ENCODE assay signal across 8 cellular contexts in genomic region chr19:12783849-12784393, GRCh38. TPM values are rescaled to one million over a fixed set of nuclear protein-coding genes. Genes with fewer than 3 reads are reported as not detected.
DNase-seq lines count a peak whose midpoint lies in the region; ATAC-seq and TF ChIP-seq lines count a peak whose summit lies in the region.

No MANE protein-coding gene starts in this region.

- H4K20me1 ChIP-seq in IMR-90 (ENCODE audit: insufficient read depth, low read length) = peaks cover 3% of the 10 kb centered on the region; the same call in 1 of the 2 replicates

- peaks cover 0 to 38% of the 10 kb centered on the region in 2 experiments; a peak in 2 of 4 replicates for H3K79me1 ChIP-seq in IMR-90 (ENCODE audit: low read depth in 1 of 2, low read length in 2 of 2)

- H3K4me1 ChIP-seq in IMR-90 (ENCODE audit: control insufficient read depth, insufficient read depth, low read length) = peaks cover 49% of the 10 kb centered on the region

- peak overlapping the region; percentile 97 for H2AK9ac ChIP-seq in IMR-90 (replicated peaks; ENCODE audit: low read depth, low read length, poor library complexity)

- peak overlapping the region; percentile 88 for H2BK120ac ChIP-seq in IMR-90 (ENCODE audit: low read depth, low read length)

- BruUV-seq in IMR-90 (replicated peaks; lab: Mats Ljungman, UMichigan) = no TSS peak

- H3K56ac ChIP-seq in IMR-90 (ENCODE audit: extremely low read depth, insufficient read depth, low read length) = peak overlapping the region; percentile 56

- no peaks in the 10 kb centered on the region for H3K9me3 ChIP-seq in IMR-90 (ENCODE audit: control insufficient read depth, insufficient read depth, low read length)

- no peak for TF ChIP-seq POLR2A in IMR-90 (IDR thresholded peaks at IDR 0.05; ENCODE audit: low read depth, low read length)

- H3K4me3 Mint-ChIP-seq in activated naive CD8-positive, alpha-beta T cell treated with anti-CD3 and anti-CD28 coated beads, Interleukin-2, amount 10 ng/mL, durations not matched to agents 7 days and 5 days = no peak overlapping the region
- H3K4me3 Mint-ChIP-seq in stimulated activated naive CD8-positive, alpha-beta T cell treated with anti-CD3 and anti-CD28 coated beads, Interleukin-15, Interleukin-2, amounts not matched to agents 100 ng/mL and 50 ng/mL, for 24 hours = no peak overlapping the region

- no peak for DNase-seq in IMR-90
- no peak for DNase-seq in activated naive CD8-positive, alpha-beta T cell treated with anti-CD3 and anti-CD28 coated beads, Interleukin-2, amount 10 ng/mL, durations not matched to agents 7 days and 5 days
- DNase-seq in kidney glomerular epithelial cell (lab: John Stamatoyannopoulos, UW) = peak; percentile 37
- no peak for DNase-seq in NCI-H1417 (lab: John Stamatoyannopoulos, UW)
- no peak for DNase-seq in GOT3 (lab: John Stamatoyannopoulos, UW)
- DNase-seq in NCI-H2196 (lab: John Stamatoyannopoulos, UW; ENCODE audit: unreplicated experiment) = no peak

- no peaks in the 10 kb centered on the region for H3K27me3 Mint-ChIP-seq in activated naive CD8-positive, alpha-beta T cell treated with anti-CD3 and anti-CD28 coated beads, Interleukin-2, amount 10 ng/mL, durations not matched to agents 7 days and 5 days
- no peaks in the 10 kb centered on the region for H3K27me3 Mint-ChIP-seq in stimulated activated naive CD8-positive, alpha-beta T cell treated with anti-CD3 and anti-CD28 coated beads, Interleukin-15, Interleukin-2, amounts not matched to agents 100 ng/mL and 50 ng/mL, for 24 hours

- H2BK5ac ChIP-seq in IMR-90 (ENCODE audit: low read depth, low read length, poor library complexity, severe bottlenecking) = peak overlapping the region; percentile 95

- peak overlapping the region; percentile 97 for H2AK5ac ChIP-seq in IMR-90 (ENCODE audit: low read depth, low read length)

- H3K36me3 ChIP-seq in IMR-90 (ENCODE audit: control insufficient read depth, insufficient read depth, low read length) = no peaks in the 10 kb centered on the region

- peak overlapping the region; percentile 95 for H4K91ac ChIP-seq in IMR-90 (ENCODE audit: insufficient read depth, low read depth, low read length)

- ATAC-seq in IMR-90 (ENCODE audit: low read depth) = no peak
- ATAC-seq in activated naive CD8-positive, alpha-beta T cell treated with anti-CD3 and anti-CD28 coated beads, Interleukin-2, amount 10 ng/mL, durations not matched to agents 7 days and 5 days (ENCODE audit: low read depth) = no peak
- ATAC-seq in GM19395 (IDR thresholded peaks at IDR 0.05; ENCODE audit: unreplicated experiment) = no peak

- H3K14ac ChIP-seq in IMR-90 (replicated peaks; ENCODE audit: low read depth, low read length) = peak overlapping the region; percentile 75

- H3K4me2 ChIP-seq in IMR-90 (ENCODE audit: low read depth, low read length) = no peak overlapping the region

- intact Hi-C loops in IMR-90 (cut with micrococcal nuclease) = no loop called here

- H3K27ac ChIP-seq in IMR-90 (ENCODE audit: insufficient read depth, low read length) = peak overlapping the region; percentile 85

- peak overlapping the region; percentile 40; the same call in 1 of the 2 replicates for H3K9ac ChIP-seq in IMR-90 (ENCODE audit: low read depth, low read length)

- H4K5ac ChIP-seq in IMR-90 (ENCODE audit: low read depth, low read length) = peak overlapping the region; percentile 72

- peak overlapping the region; percentile 64 to 98 for H4K8ac ChIP-seq in IMR-90 (ENCODE audit: low read depth in 2 of 2, low read length in 2 of 2)

- POLR2A ChIA-PET in IMR-90 (lab: Charles Lee; ENCODE audit: unreplicated experiment) = no interaction called here
- POLR2A ChIA-PET in activated naive CD8-positive, alpha-beta T cell treated with anti-CD3 and anti-CD28 coated beads, Interleukin-2, amount 10 ng/mL, durations not matched to agents 7 days and 5 days (lab: Charles Lee) = interaction anchor here (8.6 kb wide), 1 partner anchor 11 kb away, joined by 361 read pairs; the partner anchor contains the start of gene JUNB

- no peak for TF ChIP-seq CTCF in IMR-90 (conservative IDR thresholded peaks at IDR 0.05; ENCODE audit: low read depth, low read length)

- in situ Hi-C loops in IMR-90 (cut with MboI; ENCODE audit: low sequenced_read_pairs) = loop anchor here (25.0 kb wide), 1 partner anchor 1053 kb away; no protein-coding TSS in a partner anchor

- peak overlapping the region; percentile 98 for H3K23ac ChIP-seq in IMR-90 (ENCODE audit: low read depth, low read length)

- H3K4me1 Mint-ChIP-seq in activated naive CD8-positive, alpha-beta T cell treated with anti-CD3 and anti-CD28 coated beads, Interleukin-2, amount 10 ng/mL, durations not matched to agents 7 days and 5 days = peaks cover 24% of the 10 kb centered on the region
- H3K4me1 Mint-ChIP-seq in stimulated activated naive CD8-positive, alpha-beta T cell treated with anti-CD3 and anti-CD28 coated beads, Interleukin-15, Interleukin-2, amounts not matched to agents 100 ng/mL and 50 ng/mL, for 24 hours (ENCODE audit: low read depth) = peaks cover 48% of the 10 kb centered on the region

- no peaks in the 10 kb centered on the region for H3K36me3 Mint-ChIP-seq in activated naive CD8-positive, alpha-beta T cell treated with anti-CD3 and anti-CD28 coated beads, Interleukin-2, amount 10 ng/mL, durations not matched to agents 7 days and 5 days
- no peaks in the 10 kb centered on the region for H3K36me3 Mint-ChIP-seq in stimulated activated naive CD8-positive, alpha-beta T cell treated with anti-CD3 and anti-CD28 coated beads, Interleukin-15, Interleukin-2, amounts not matched to agents 100 ng/mL and 50 ng/mL, for 24 hours (ENCODE audit: low read depth)

- no peaks in the 10 kb centered on the region for H3K9me3 Mint-ChIP-seq in activated naive CD8-positive, alpha-beta T cell treated with anti-CD3 and anti-CD28 coated beads, Interleukin-2, amount 10 ng/mL, durations not matched to agents 7 days and 5 days
- H3K9me3 Mint-ChIP-seq in stimulated activated naive CD8-positive, alpha-beta T cell treated with anti-CD3 and anti-CD28 coated beads, Interleukin-15, Interleukin-2, amounts not matched to agents 100 ng/mL and 50 ng/mL, for 24 hours = no peaks in the 10 kb centered on the region

- no peaks in the 10 kb centered on the region for H3K27me3 ChIP-seq in IMR-90 (ENCODE audit: control insufficient read depth, insufficient read depth, low read length)

- peak overlapping the region; percentile 93; the same call in 2 of the 3 replicates for H2BK15ac ChIP-seq in IMR-90 (ENCODE audit: low read depth, low read length)

- peaks cover 33% of the 10 kb centered on the region for H3K9me1 ChIP-seq in IMR-90 (ENCODE audit: insufficient read depth, low read length)

- H3K4me3 ChIP-seq in IMR-90 (ENCODE audit: insufficient read depth, low read depth, low read length) = no peak overlapping the region

- TF ChIP-seq RAD21 in IMR-90 (IDR thresholded peaks at IDR 0.05; ENCODE audit: low read length) = no peak

- peak overlapping the region; percentile 81 for H2AFZ ChIP-seq in IMR-90 (replicated peaks; ENCODE audit: low read length, poor library complexity)

- dilution Hi-C loops in IMR-90 (cut with HindIII; ENCODE audit: low sequenced_read_pairs, unreplicated experiment) = no loop called here

- peak overlapping the region; percentile 7 for H3K18ac ChIP-seq in IMR-90 (ENCODE audit: low read depth, low read length)

- CTCF ChIA-PET in IMR-90 (lab: Yijun Ruan, JAX) = no interaction called here

- no CpG with 5 or more reads among the region's 19 CpGs for WGBS in IMR-90 (ENCODE audit: extremely low coverage in 2 of 2, insufficient read length in 1 of 2), 2 experiments

- H3K4ac ChIP-seq in IMR-90 (ENCODE audit: low read depth, low read length) = peak overlapping the region; percentile 96

- H3K27ac Mint-ChIP-seq in activated naive CD8-positive, alpha-beta T cell treated with anti-CD3 and anti-CD28 coated beads, Interleukin-2, amount 10 ng/mL, durations not matched to agents 7 days and 5 days = peak overlapping the region; percentile 81
- H3K27ac Mint-ChIP-seq in stimulated activated naive CD8-positive, alpha-beta T cell treated with anti-CD3 and anti-CD28 coated beads, Interleukin-15, Interleukin-2, amounts not matched to agents 100 ng/mL and 50 ng/mL, for 24 hours = peak overlapping the region; percentile 97

- H2BK20ac ChIP-seq in IMR-90 (ENCODE audit: low read depth, low read length) = peak overlapping the region; percentile 89

RNA-seq across cellular contexts. Expression of gene JUNB, which starts 7.4 kb away (rescaled TPM):
- 20.8 and 32.8 TPM in 2 replicates for total RNA-seq in IMR-90 (2012; rRNA removed)
- 109 and 141 TPM in 2 replicates for polyA plus RNA-seq in IMR-90 (2012; rRNA removed)
- 306 and 706 TPM in 2 replicates for polyA plus RNA-seq in IMR-90 (2012; cell fraction: cytosol; rRNA removed)
- 702 and 1,034 TPM in 2 replicates for polyA plus RNA-seq in IMR-90 (2012; cell fraction: nucleus; rRNA removed; ENCODE audit: low replicate concordance)
- total RNA-seq in activated naive CD8-positive, alpha-beta T cell treated with anti-CD3 and anti-CD28 coated beads, Interleukin-2, amount 10 ng/mL, durations not matched to agents 7 days and 5 days = 10 to 100 TPM; 82.7 to 84.6 TPM

RNA-seq across cellular contexts. Expression of gene HOOK2, which starts 8.6 kb away (rescaled TPM):
- 7.5 and 8.1 TPM in 2 replicates for total RNA-seq in IMR-90 (2012; rRNA removed)
- 11.0 and 21.6 TPM in 2 replicates for polyA plus RNA-seq in IMR-90 (2012; rRNA removed)
- 8.9 and 9.7 TPM in 2 replicates for polyA plus RNA-seq in IMR-90 (2012; cell fraction: cytosol; rRNA removed)
- 97.7 and 107 TPM in 2 replicates for polyA plus RNA-seq in IMR-90 (2012; cell fraction: nucleus; rRNA removed; ENCODE audit: low replicate concordance)
- total RNA-seq in activated naive CD8-positive, alpha-beta T cell treated with anti-CD3 and anti-CD28 coated beads, Interleukin-2, amount 10 ng/mL, durations not matched to agents 7 days and 5 days = 10 to 100 TPM; 20.0 to 20.3 TPM

RNA-seq across cellular contexts. Expression of gene PRDX2, which starts 17.7 kb away (rescaled TPM):
- total RNA-seq in IMR-90 (2012; rRNA removed) = 351 and 371 TPM in 2 replicates
- 378 and 383 TPM in 2 replicates for polyA plus RNA-seq in IMR-90 (2012; rRNA removed)
- 593 and 596 TPM in 2 replicates for polyA plus RNA-seq in IMR-90 (2012; cell fraction: cytosol; rRNA removed)
- 149 and 228 TPM in 2 replicates for polyA plus RNA-seq in IMR-90 (2012; cell fraction: nucleus; rRNA removed; ENCODE audit: low replicate concordance)
- 100 to 1,000 TPM; 170 to 181 TPM for total RNA-seq in activated naive CD8-positive, alpha-beta T cell treated with anti-CD3 and anti-CD28 coated beads, Interleukin-2, amount 10 ng/mL, durations not matched to agents 7 days and 5 days

RNA-seq across cellular contexts. Expression of gene THSD8, which starts 17.9 kb away (rescaled TPM):
- not detected in 2 replicates for total RNA-seq in IMR-90 (2012; rRNA removed)
- polyA plus RNA-seq in IMR-90 (2012; rRNA removed) = 0.68 and 0.90 TPM in 2 replicates
- not detected in 2 replicates for polyA plus RNA-seq in IMR-90 (2012; cell fraction: cytosol; rRNA removed)
- 0.73 TPM in 1 of 2 replicates, not detected in the other for polyA plus RNA-seq in IMR-90 (2012; cell fraction: nucleus; rRNA removed; ENCODE audit: low replicate concordance)
- total RNA-seq in activated naive CD8-positive, alpha-beta T cell treated with anti-CD3 and anti-CD28 coated beads, Interleukin-2, amount 10 ng/mL, durations not matched to agents 7 days and 5 days = 10 to 100 TPM in 1 of 2 experiments, 1 to 10 TPM in 1; 5.8 to 10.8 TPM

RNA-seq across cellular contexts. Expression of gene RNASEH2A, which starts 22.5 kb away (rescaled TPM):
- total RNA-seq in IMR-90 (2012; rRNA removed) = 44.6 and 45.5 TPM in 2 replicates
- polyA plus RNA-seq in IMR-90 (2012; rRNA removed) = 34.9 and 39.4 TPM in 2 replicates
- 25.7 and 52.6 TPM in 2 replicates for polyA plus RNA-seq in IMR-90 (2012; cell fraction: cytosol; rRNA removed)
- 20.0 and 25.4 TPM in 2 replicates for polyA plus RNA-seq in IMR-90 (2012; cell fraction: nucleus; rRNA removed; ENCODE audit: low replicate concordance)
- total RNA-seq in activated naive CD8-positive, alpha-beta T cell treated with anti-CD3 and anti-CD28 coated beads, Interleukin-2, amount 10 ng/mL, durations not matched to agents 7 days and 5 days = 10 to 100 TPM; 46.2 to 47.8 TPM
